Comparison of ENCODE assay signal across 10 cellular contexts in genomic region chr3:11273945-11274344, GRCh38. TPM values are rescaled to one million over a fixed set of nuclear protein-coding genes. Genes with fewer than 3 reads are reported as not detected.
DNase-seq lines count a peak whose midpoint lies in the region; ATAC-seq and TF ChIP-seq lines count a peak whose summit lies in the region.
"Had no signal": no experiment of that assay in that cellular context is flagged by ENCODE, and none has a peak within 500 bp of the region (broad histone marks: within the 10 kb centered on the region; RNA-seq: fewer than 3 reads in every experiment).

No MANE protein-coding gene starts in this region.

- H3K27me3 Mint-ChIP-seq in T-helper 2 cell treated with Interferon-gamma antibody and Interleukin-4, amounts not matched to agents 5 μg/mL and 100 μg/mL, for 36 hours (ENCODE audit: low read depth), result no peaks in the 10 kb centered on the region
- peaks cover 5% of the 10 kb centered on the region for H3K27me3 Mint-ChIP-seq in glutamatergic neuron (ENCODE audit: unreplicated experiment)
- no peaks in the 10 kb centered on the region for H3K27me3 Mint-ChIP-seq in stimulated activated memory B cell treated with anti-CD40 and anti-IgM and Interleukin-4, amounts not matched to agents 10 μg/mL and 1 μg/mL and 100 μg/mL, for 72 hours

- peak overlapping the region; percentile 74 for H3K27ac Mint-ChIP-seq in T-helper 2 cell treated with Interferon-gamma antibody and Interleukin-4, amounts not matched to agents 5 μg/mL and 100 μg/mL, for 36 hours
- H3K27ac Mint-ChIP-seq in glutamatergic neuron (ENCODE audit: unreplicated experiment), result no peak overlapping the region
- H3K27ac Mint-ChIP-seq in stimulated activated memory B cell treated with anti-CD40 and anti-IgM and Interleukin-4, amounts not matched to agents 10 μg/mL and 1 μg/mL and 100 μg/mL, for 72 hours, result peak overlapping the region; percentile 97

- H3K36me3 Mint-ChIP-seq in T-helper 2 cell treated with Interferon-gamma antibody and Interleukin-4, amounts not matched to agents 5 μg/mL and 100 μg/mL, for 36 hours (ENCODE audit: low read depth), result peaks cover 45% of the 10 kb centered on the region
- no peaks in the 10 kb centered on the region for H3K36me3 Mint-ChIP-seq in glutamatergic neuron (ENCODE audit: unreplicated experiment)
- peaks cover 28% of the 10 kb centered on the region for H3K36me3 Mint-ChIP-seq in stimulated activated memory B cell treated with anti-CD40 and anti-IgM and Interleukin-4, amounts not matched to agents 10 μg/mL and 1 μg/mL and 100 μg/mL, for 72 hours

- no peaks in the 10 kb centered on the region for H3K36me3 ChIP-seq in thyroid gland

- H3K9me3 Mint-ChIP-seq in T-helper 2 cell treated with Interferon-gamma antibody and Interleukin-4, amounts not matched to agents 5 μg/mL and 100 μg/mL, for 36 hours, result peaks cover 13% of the 10 kb centered on the region
- peaks cover 5% of the 10 kb centered on the region for H3K9me3 Mint-ChIP-seq in glutamatergic neuron (ENCODE audit: unreplicated experiment)
- H3K9me3 Mint-ChIP-seq in stimulated activated memory B cell treated with anti-CD40 and anti-IgM and Interleukin-4, amounts not matched to agents 10 μg/mL and 1 μg/mL and 100 μg/mL, for 72 hours, result peaks cover 7% of the 10 kb centered on the region

- H3K4me1 Mint-ChIP-seq in T-helper 2 cell treated with Interferon-gamma antibody and Interleukin-4, amounts not matched to agents 5 μg/mL and 100 μg/mL, for 36 hours (ENCODE audit: low read depth), result peaks cover 54% of the 10 kb centered on the region
- H3K4me1 Mint-ChIP-seq in glutamatergic neuron (ENCODE audit: low read depth, unreplicated experiment), result peaks cover 4% of the 10 kb centered on the region
- H3K4me1 Mint-ChIP-seq in stimulated activated memory B cell treated with anti-CD40 and anti-IgM and Interleukin-4, amounts not matched to agents 10 μg/mL and 1 μg/mL and 100 μg/mL, for 72 hours, result peaks cover 36% of the 10 kb centered on the region

- no peak for DNase-seq in T-helper 2 cell treated with Interferon-gamma antibody and Interleukin-4, amounts not matched to agents 5 μg/mL and 100 μg/mL, for 36 hours (ENCODE audit: low spot score)
- no peak for DNase-seq in T-helper 2 cell
- DNase-seq in SKM-1 (lab: John Stamatoyannopoulos, UW; ENCODE audit: unreplicated experiment), result peak; percentile 88
- DNase-seq in glutamatergic neuron, result no peak
- no peak for DNase-seq in NCI-H1694 (lab: John Stamatoyannopoulos, UW)
- DNase-seq in thyroid gland, result no peak
- no peak for DNase-seq in NCI-H1092 (lab: John Stamatoyannopoulos, UW)
- DNase-seq: activated effector memory CD4-positive, alpha-beta T cell treated with anti-CD3 and anti-CD28 coated beads, Interleukin-2, amount 50 U/mL, for 16 hours had no signal

- intact Hi-C loops in thyroid gland (cut with DNase I), result no loop called here

- no peak overlapping the region for H3K4me3 ChIP-seq in thyroid gland (replicated peaks in 1 of 3)

- ATAC-seq in stimulated activated memory B cell treated with anti-CD40 and anti-IgM and Interleukin-4, amounts not matched to agents 10 μg/mL and 1 μg/mL and 100 μg/mL, for 72 hours, result no peak

- no peak for TF ChIP-seq POLR2A in thyroid gland (IDR thresholded peaks at IDR 0.05)

- H3K4me1 ChIP-seq in thyroid gland, result peaks cover 0 to 10% of the 10 kb centered on the region in 2 donors

- TF ChIP-seq CTCF in glutamatergic neuron (IDR thresholded peaks at IDR 0.05; ENCODE audit: partially characterized antibody, unreplicated experiment), result no peak
- TF ChIP-seq CTCF in thyroid gland (IDR thresholded peaks at IDR 0.05), result no peak

- WGBS in thyroid gland, 2 donors, result 87 to 92% methylated on average over 6 of the region's 6 CpGs

- H3K27me3 ChIP-seq in thyroid gland, result no peaks in the 10 kb centered on the region

- no peak overlapping the region for H3K27ac ChIP-seq in thyroid gland
- H3K27ac ChIP-seq: RWPE1 had no signal

- no peaks in the 10 kb centered on the region for H3K9me3 ChIP-seq in thyroid gland

- H3K4me3 Mint-ChIP-seq in T-helper 2 cell treated with Interferon-gamma antibody and Interleukin-4, amounts not matched to agents 5 μg/mL and 100 μg/mL, for 36 hours, result peak overlapping the region; percentile 92
- peak overlapping the region; percentile 31 for H3K4me3 Mint-ChIP-seq in glutamatergic neuron (ENCODE audit: unreplicated experiment)
- peak overlapping the region; percentile 3 for H3K4me3 Mint-ChIP-seq in stimulated activated memory B cell treated with anti-CD40 and anti-IgM and Interleukin-4, amounts not matched to agents 10 μg/mL and 1 μg/mL and 100 μg/mL, for 72 hours

RNA-seq across cellular contexts. Expression of gene ATG7, which starts 1.7 kb away (rescaled TPM):
- 23.0 TPM for total RNA-seq in glutamatergic neuron (ENCODE audit: unreplicated experiment)
- total RNA-seq in thyroid gland, result 10 to 100 TPM; 45.8 to 85.3 (median 67.3) TPM

Comparison
In these comparisons a context has a peak if more than half of its experiments do, and no peak if none do; other contexts are left out.
1. H3K4me3 Mint-ChIP-seq: peak in every context shown above with its lines; median percentile 92 in T-helper 2 cell treated with Interferon-gamma antibody and Interleukin-4, amounts not matched to agents 5 μg/mL and 100 μg/mL, for 36 hours; 31 in glutamatergic neuron; 3 in stimulated activated memory B cell treated with anti-CD40 and anti-IgM and Interleukin-4, amounts not matched to agents 10 μg/mL and 1 μg/mL and 100 μg/mL, for 72 hours.